Comparison of ENCODE assay signal across 9 cellular contexts in the genomic region with DNA sequence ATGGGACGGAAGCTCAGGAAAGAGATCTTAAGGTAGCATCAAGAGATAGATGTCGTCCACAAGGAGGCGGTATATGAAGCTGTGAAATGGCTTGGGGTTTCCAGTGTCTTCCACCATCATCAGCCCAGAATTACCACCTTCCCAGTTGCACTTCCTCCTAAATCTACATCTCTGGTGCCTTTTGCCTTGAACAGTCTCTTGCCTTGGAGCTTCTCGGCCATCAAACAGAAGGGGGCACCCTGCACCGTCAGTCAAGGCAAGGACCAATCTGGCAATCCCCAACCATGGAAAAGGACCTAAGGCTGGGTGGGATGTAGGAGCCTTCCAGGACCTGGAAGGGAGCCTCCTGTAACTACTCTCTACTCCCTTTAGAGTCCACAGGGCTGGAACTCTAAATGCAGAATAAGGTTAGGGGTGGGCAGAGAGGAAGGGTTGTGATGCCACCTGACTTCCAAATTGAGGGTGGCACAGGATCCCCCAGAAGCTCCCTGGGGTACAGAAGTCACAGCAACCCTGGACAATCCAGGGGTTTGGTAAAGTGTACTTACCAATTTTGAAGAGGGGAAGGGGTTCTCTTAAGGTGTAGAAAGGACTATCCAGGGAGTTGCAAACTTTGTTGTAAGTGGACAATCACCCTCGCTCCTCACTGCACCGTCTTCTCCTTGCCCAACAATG. TPM values are rescaled to one million over a fixed set of nuclear protein-coding genes. Genes with fewer than 3 reads are reported as not detected.
DNase-seq lines count a peak whose midpoint lies in the region; ATAC-seq and TF ChIP-seq lines count a peak whose summit lies in the region.
"Had no signal": no experiment of that assay in that cellular context is flagged by ENCODE, and none has a peak within 500 bp of the region (broad histone marks: within the 10 kb centered on the region; RNA-seq: fewer than 3 reads in every experiment).

No MANE protein-coding gene starts in this region.

- H3K4me2 ChIP-seq in mesendoderm (ENCODE audit: low read length) = no peak overlapping the region

- H3K36me3 Mint-ChIP-seq in Calu3 (ENCODE audit: insufficient read depth, unreplicated experiment) = no peaks in the 10 kb centered on the region

- WGBS in mesendoderm (ENCODE audit: extremely low coverage, insufficient coverage, low lambda C conversion rate) = no CpG with 5 or more reads among the region's 7 CpGs

- no peak overlapping the region for H3K18ac ChIP-seq in mesendoderm (ENCODE audit: low read length)

- H2BK15ac ChIP-seq in mesendoderm (replicated peaks; ENCODE audit: low read depth) = no peak overlapping the region

- TF ChIP-seq CTCF in astrocyte of the cerebellum (IDR thresholded peaks at IDR 0.05; ENCODE audit: low read depth, low read length, missing control alignments) (peak; percentile 38), Calu3 (IDR thresholded peaks at IDR 0.05; ENCODE audit: unreplicated experiment) (no peak)

- H3K4me1 Mint-ChIP-seq in Calu3 (ENCODE audit: low read depth, unreplicated experiment) = no peaks in the 10 kb centered on the region

- no peaks in the 10 kb centered on the region for H3K79me2 ChIP-seq in mesendoderm (ENCODE audit: control insufficient read depth, insufficient read depth, low read length)

- CTCF ChIA-PET in Calu3 (lab: Charles Lee) = no interaction called here

- peak overlapping the region; percentile 90 for H3K56ac ChIP-seq in mesendoderm (ENCODE audit: low read length)

- H4K5ac ChIP-seq in mesendoderm (ENCODE audit: low read length) = no peak overlapping the region

- BruUV-seq in Calu3 (replicated peaks; lab: Mats Ljungman, UMichigan) = no TSS peak

- H3K4me3 Mint-ChIP-seq in Calu3 (ENCODE audit: low read depth, unreplicated experiment) = no peak overlapping the region

- H3K27ac ChIP-seq in mesendoderm (ENCODE audit: low read depth, low read length) = no peak overlapping the region

- no peak overlapping the region for H2AK5ac ChIP-seq in mesendoderm (ENCODE audit: low read length)

- no peak overlapping the region for H3K4ac ChIP-seq in mesendoderm (ENCODE audit: low read depth, low read length)

- no peak overlapping the region for H3K27ac Mint-ChIP-seq in Calu3 (ENCODE audit: unreplicated experiment)

- no peak overlapping the region for H3K4me3 ChIP-seq in astrocyte of the cerebellum (ENCODE audit: low read depth, low read length)
- H3K4me3 ChIP-seq in mesendoderm (ENCODE audit: low read length) = no peak overlapping the region

- no peak overlapping the region for H2BK120ac ChIP-seq in mesendoderm (ENCODE audit: low read depth, low read length)

- H4K8ac ChIP-seq in mesendoderm (ENCODE audit: low read depth, low read length) = no peak overlapping the region

- H3K23ac ChIP-seq in mesendoderm (ENCODE audit: low read length) = no peak overlapping the region

- no peak overlapping the region for H3K9ac ChIP-seq in mesendoderm (ENCODE audit: low read length)

- intact Hi-C loops in Calu3 (cut with micrococcal nuclease; ENCODE audit: unreplicated experiment) = no loop called here

- peak; percentile 54 for ATAC-seq in HG02798 (IDR thresholded peaks at IDR 0.05; ENCODE audit: poor library complexity, unreplicated experiment)
- no peak for ATAC-seq in HG03571 (IDR thresholded peaks at IDR 0.05; ENCODE audit: unreplicated experiment)

- no peaks in the 10 kb centered on the region for H3K36me3 ChIP-seq in mesendoderm (ENCODE audit: control insufficient read depth, insufficient read depth, low read length)

- no peaks in the 10 kb centered on the region for H3K79me1 ChIP-seq in mesendoderm (ENCODE audit: low read length)

- H3K9me3 Mint-ChIP-seq in Calu3 (ENCODE audit: low read depth, unreplicated experiment) = no peaks in the 10 kb centered on the region

- H2BK5ac ChIP-seq in mesendoderm (ENCODE audit: low read length) = no peak overlapping the region

- DNase-seq in COR-L47 (lab: John Stamatoyannopoulos, UW) = peak; percentile 56
- no peak for DNase-seq in astrocyte of the cerebellum (ENCODE audit: low read depth)
- peak; percentile 97 for DNase-seq in mesendoderm
- DNase-seq in NCI-H1092 (lab: John Stamatoyannopoulos, UW) = no peak
- DNase-seq in Calu3 = no peak
- DNase-seq in NCI-H1436 treated with DMSO at 0.1 percent for 48 hours (lab: John Stamatoyannopoulos, UW) = no peak

- in situ Hi-C loops in astrocyte of the cerebellum (cut with HindIII; ENCODE audit: low sequenced_read_pairs) = no loop called here

- H3K27me3 Mint-ChIP-seq in Calu3 (ENCODE audit: unreplicated experiment) = peaks cover 26% of the 10 kb centered on the region

- peaks cover 2% of the 10 kb centered on the region for H3K27me3 ChIP-seq in mesendoderm (ENCODE audit: insufficient read depth, low read length, poor library complexity)

- H3K4me1 ChIP-seq in mesendoderm (ENCODE audit: control insufficient read depth, low read depth, low read length) = no peaks in the 10 kb centered on the region

RNA-seq across cellular contexts. Expression of a gene that starts 1.0 kb away (rescaled TPM):
- 0.37 TPM for polyA plus RNA-seq in mesendoderm (2013, experiment 1 of 2)
- polyA plus RNA-seq in mesendoderm (2013, experiment 2 of 2) = 0.38 TPM
- total RNA-seq in Calu3 (2022) = not detected in 2 replicates
- total RNA-seq: T-helper 2 cell treated with Interferon-gamma antibody and Interleukin-4, amounts not matched to agents 100 ng/mL and 5 ng/mL, for 36 hours had no signal

Comparison
In these comparisons a context has a peak if more than half of its experiments do, and no peak if none do; other contexts are left out.
1. DNase-seq: peak in COR-L47 (single experiment) and mesendoderm (single experiment); none in astrocyte of the cerebellum (single experiment), NCI-H1092 (single experiment), Calu3 (single experiment) and NCI-H1436 treated with DMSO at 0.1 percent for 48 hours (single experiment).